ENCODE assay signal across 1 cellular context in genomic region chr20:53001502-53002301, GRCh38.
TF ChIP-seq lines count a peak whose summit lies in the region.

No MANE protein-coding gene starts in this region.

TF ChIP-seq in GM23338, 12 proteins besides CTCF, POLR2A, EP300 and RAD21 (continued from another document):
- TF ChIP-seq REST (IDR thresholded peaks at IDR 0.05; ENCODE audit: unreplicated experiment), result no peak
- TF ChIP-seq CREB1 (CRISPR knock-in tag; IDR thresholded peaks at IDR 0.05; ENCODE audit: low read depth), result no peak
- TF ChIP-seq STAT1 (IDR thresholded peaks at IDR 0.05; ENCODE audit: unreplicated experiment), result no peak
- TF ChIP-seq EZH2 (IDR thresholded peaks at IDR 0.05; ENCODE audit: low read depth, unreplicated experiment), result no peak
- TF ChIP-seq POLR2AphosphoS5 (IDR thresholded peaks at IDR 0.05; ENCODE audit: low read depth), result no peak
- TF ChIP-seq JUNB (IDR thresholded peaks at IDR 0.05; ENCODE audit: unreplicated experiment), result no peak
